In the genomic region with DNA sequence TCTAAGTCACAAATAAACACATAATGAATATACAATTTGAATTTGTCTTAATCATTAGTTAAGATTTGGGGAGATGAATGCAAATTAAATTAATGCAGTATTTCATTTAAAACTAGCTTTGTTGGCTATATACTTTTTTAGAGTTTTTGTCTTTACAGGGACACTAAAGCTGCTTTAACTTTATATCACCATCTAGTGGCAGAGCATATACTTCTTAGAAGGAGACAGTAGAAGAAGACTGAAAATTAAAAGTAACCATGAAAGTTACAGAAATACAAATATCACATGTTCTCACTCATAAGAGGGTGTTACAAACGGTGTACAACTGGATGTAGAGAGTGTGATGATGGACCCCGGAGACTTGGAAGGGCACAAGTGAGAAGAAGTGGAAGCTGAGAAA, we compare ENCODE assay signal across 9 cellular contexts.
DNase-seq lines count a peak whose midpoint lies in the region; ATAC-seq and TF ChIP-seq lines count a peak whose summit lies in the region.
"Had no signal": no experiment of that assay in that cellular context is flagged by ENCODE, and none has a peak within 500 bp of the region (broad histone marks: within the 10 kb centered on the region; RNA-seq: fewer than 3 reads in every experiment).

No MANE protein-coding gene starts in this region.

- no peak for TF ChIP-seq CTCF in coronary artery (IDR thresholded peaks at IDR 0.05)

- no peak overlapping the region for H3K4me3 ChIP-seq in coronary artery

- ATAC-seq in HG02759 (IDR thresholded peaks at IDR 0.05; ENCODE audit: unreplicated experiment) (peak; percentile 54), HG03108 (IDR thresholded peaks at IDR 0.05; ENCODE audit: unreplicated experiment) (no peak)

- no peak overlapping the region for H3K27ac ChIP-seq in coronary artery

- DNase-seq in EH (ENCODE audit: low read depth) (peak; percentile 17), OCI-M1 (lab: John Stamatoyannopoulos, UW) (peak; percentile 73), inferior parietal cortex (ENCODE audit: extremely low spot score) (peak; percentile 10), coronary artery (ENCODE audit: low spot score) (no peak), epidermal melanocyte (ENCODE audit: insufficient read length, low spot score) (no peak), occipital lobe (lab: John Stamatoyannopoulos, UW) (no peak)
- DNase-seq: activated T-cell treated with anti-CD3 and anti-CD28 coated beads, Interleukin-2, amount 50 U/mL, for 1 hour had no signal

Comparison
In these comparisons a context has a peak if more than half of its experiments do, and no peak if none do; other contexts are left out.
1. DNase-seq: peak in EH (single experiment), OCI-M1 (single experiment) and inferior parietal cortex (single experiment); none in coronary artery (single experiment), epidermal melanocyte (single experiment) and occipital lobe (single experiment).